Comparison of ENCODE assay signal across 24 cellular contexts in genomic region chr1:97202981-97203380, GRCh38.
DNase-seq lines count a peak whose midpoint lies in the region; ATAC-seq, FAIRE-seq and TF ChIP-seq lines count a peak whose summit lies in the region.
"Had no signal": no experiment of that assay in that cellular context is flagged by ENCODE, and none has a peak within 500 bp of the region (broad histone marks: within the 10 kb centered on the region; RNA-seq: fewer than 3 reads in every experiment).

No MANE protein-coding gene starts in this region.

- H3K4me3 ChIP-seq in GM23338 (no peak overlapping the region), KMS-11 (IDR thresholded peaks at IDR 0.05; ENCODE audit: insufficient read depth, low read depth, low read length) (no peak overlapping the region)
- H3K4me3 ChIP-seq: HAP-1, MG63 had no signal

- POLR2A ChIA-PET in WTC11 (lab: Charles Lee): no interaction called here

- no peaks in the 10 kb centered on the region for H3F3A ChIP-seq in GM23338 (replicated peaks; ENCODE audit: low read depth)

- H3K4me1 Mint-ChIP-seq in GM23338: peaks cover 24% of the 10 kb centered on the region
- H3K4me1 Mint-ChIP-seq in WTC11: peaks cover 23% of the 10 kb centered on the region
- peaks cover 24% of the 10 kb centered on the region for H3K4me1 Mint-ChIP-seq in mesothelial cell of epicardium
- H3K4me1 Mint-ChIP-seq: B cell had no signal

- FAIRE-seq in GM19239 (lab: Jason Lieb, UNC): no peak
- FAIRE-seq: GM12891, HTR-8/SVneo had no signal

- CTCF ChIA-PET in WTC11 (lab: Charles Lee): no interaction called here

- H3K27ac Mint-ChIP-seq in GM23338 (no peak overlapping the region), WTC11 (no peak overlapping the region), mesothelial cell of epicardium (peak overlapping the region; percentile 34)
- H3K27ac Mint-ChIP-seq: B cell; CD8-positive, alpha-beta T cell; HFFc6 had no signal

- H4K20me1 ChIP-seq in GM23338 (replicated peaks; ENCODE audit: insufficient read depth) (no peaks in the 10 kb centered on the region), KMS-11 (ENCODE audit: insufficient read depth) (no peaks in the 10 kb centered on the region)

- ATAC-seq in GM23338: no peak; the same call in 2 of the 3 replicates
- ATAC-seq in WTC11: peak; percentile 20; the same call in 1 of the 2 replicates
- ATAC-seq: CD8-positive, alpha-beta T cell had no signal

- H3K27me3 Mint-ChIP-seq in GM23338 (ENCODE audit: insufficient read depth, low read depth, poor library complexity) (no peaks in the 10 kb centered on the region), WTC11 (ENCODE audit: low read depth) (no peaks in the 10 kb centered on the region), mesothelial cell of epicardium (ENCODE audit: low read depth) (no peaks in the 10 kb centered on the region)
- H3K27me3 Mint-ChIP-seq: B cell had no signal

- H2AFZ ChIP-seq in GM23338: peak overlapping the region; percentile 19; the same call in 1 of the 2 replicates
- H2AFZ ChIP-seq in KMS-11 (ENCODE audit: low read depth): peak overlapping the region; percentile 38; the same call in 1 of the 2 replicates

- H3K9me3 Mint-ChIP-seq in GM23338 (no peaks in the 10 kb centered on the region), WTC11 (no peaks in the 10 kb centered on the region), mesothelial cell of epicardium (no peaks in the 10 kb centered on the region)
- H3K9me3 Mint-ChIP-seq: CD8-positive, alpha-beta T cell; HFFc6 had no signal

- H3K36me3 Mint-ChIP-seq in GM23338 (ENCODE audit: low read depth): no peaks in the 10 kb centered on the region
- no peaks in the 10 kb centered on the region for H3K36me3 Mint-ChIP-seq in WTC11
- no peaks in the 10 kb centered on the region for H3K36me3 Mint-ChIP-seq in mesothelial cell of epicardium

- H3K4me3 Mint-ChIP-seq in GM23338 (no peak overlapping the region), WTC11 (no peak overlapping the region), mesothelial cell of epicardium (no peak overlapping the region)
- H3K4me3 Mint-ChIP-seq: B cell; CD8-positive, alpha-beta T cell; HFFc6 had no signal

- H3K4me2 ChIP-seq in GM23338 (no peak overlapping the region), KMS-11 (peak overlapping the region; percentile 31; the same call in 1 of the 2 replicates)

- TF ChIP-seq CTCF in GM23338 (conservative IDR thresholded peaks at IDR 0.05; ENCODE audit: low read depth in 2 of 2): no peak
- no peak for TF ChIP-seq CTCF in KMS-11 (conservative IDR thresholded peaks at IDR 0.05; ENCODE audit: low read depth, low read length)
- TF ChIP-seq CTCF in WTC11 (IDR thresholded peaks at IDR 0.05): no peak
- TF ChIP-seq CTCF in mesothelial cell of epicardium (IDR thresholded peaks at IDR 0.05; ENCODE audit: unreplicated experiment): no peak

- H3K27ac ChIP-seq in GM23338 (ENCODE audit: low read depth) (no peak overlapping the region), KMS-11 (peak overlapping the region; percentile 59)
- H3K27ac ChIP-seq: C4-2B, RWPE1 had no signal

- no peaks in the 10 kb centered on the region for H3K9me2 ChIP-seq in GM23338 (ENCODE audit: insufficient read depth)

- no peaks in the 10 kb centered on the region for H3K27me3 ChIP-seq in GM23338 (ENCODE audit: insufficient read depth)
- H3K27me3 ChIP-seq in KMS-11 (ENCODE audit: insufficient read depth, low read depth): no peaks in the 10 kb centered on the region
- H3K27me3 ChIP-seq: MG63 had no signal

- DNase-seq in GM23338 (ENCODE audit: low spot score) (no peak), WTC11 (ENCODE audit: low spot score) (no peak), mesothelial cell of epicardium (ENCODE audit: low spot score in 2 of 2, unreplicated experiment in 2 of 2) (no peak), GM19239 (ENCODE audit: insufficient read length, low spot score) (no peak), GM19238 (ENCODE audit: insufficient read length, low spot score) (no peak)
- no peak for DNase-seq in activated T-cell treated with anti-CD3 and anti-CD28 coated beads, Interleukin-2, amount 50 U/mL, for 1 hour
- no peak for DNase-seq in activated CD8-positive, alpha-beta memory T cell treated with anti-CD3 and anti-CD28 coated beads, Interleukin-2, amount 50 U/mL, for 4 hours
- DNase-seq: Caco-2; CD8-positive, alpha-beta T cell; GF-D8; KBM-7; MG63; NCI-H2029; NCI-H226; NCI-H510A; SHP77 had no signal

- H3K36me3 ChIP-seq in GM23338 (ENCODE audit: insufficient read depth) (no peaks in the 10 kb centered on the region), KMS-11 (ENCODE audit: insufficient read depth) (no peaks in the 10 kb centered on the region)
- H3K36me3 ChIP-seq: HAP-1, MG63 had no signal

- H3K4me1 ChIP-seq in GM23338 (ENCODE audit: insufficient read depth): peaks cover 15% of the 10 kb centered on the region; the same call in 1 of the 2 replicates
- H3K4me1 ChIP-seq in KMS-11 (ENCODE audit: low read depth, poor library complexity, severe bottlenecking): peaks cover 9% of the 10 kb centered on the region
- H3K4me1 ChIP-seq: Caco-2, HAP-1 had no signal

- no peak overlapping the region for H3K9ac ChIP-seq in KMS-11

- H3K79me2 ChIP-seq in GM23338 (replicated peaks; ENCODE audit: insufficient read depth) (no peaks in the 10 kb centered on the region), KMS-11 (ENCODE audit: insufficient read depth, low read depth) (no peaks in the 10 kb centered on the region)

TF ChIP-seq in GM23338, 12 proteins besides CTCF, POLR2A, EP300 and RAD21 (continues in another document):
- TF ChIP-seq ZNF114 (CRISPR knock-in tag; IDR thresholded peaks at IDR 0.05) (no peak), STAT1 (IDR thresholded peaks at IDR 0.05; ENCODE audit: unreplicated experiment) (no peak), EZH2phosphoT487 (IDR thresholded peaks at IDR 0.05; ENCODE audit: unreplicated experiment) (no peak), POLR2AphosphoS5 (IDR thresholded peaks at IDR 0.05; ENCODE audit: low read depth) (no peak), EZH2 (IDR thresholded peaks at IDR 0.05; ENCODE audit: low read depth, unreplicated experiment) (no peak), ZNF331 (CRISPR knock-in tag; IDR thresholded peaks at IDR 0.05; ENCODE audit: low read depth) (no peak)
- TF ChIP-seq, protein P1, sequence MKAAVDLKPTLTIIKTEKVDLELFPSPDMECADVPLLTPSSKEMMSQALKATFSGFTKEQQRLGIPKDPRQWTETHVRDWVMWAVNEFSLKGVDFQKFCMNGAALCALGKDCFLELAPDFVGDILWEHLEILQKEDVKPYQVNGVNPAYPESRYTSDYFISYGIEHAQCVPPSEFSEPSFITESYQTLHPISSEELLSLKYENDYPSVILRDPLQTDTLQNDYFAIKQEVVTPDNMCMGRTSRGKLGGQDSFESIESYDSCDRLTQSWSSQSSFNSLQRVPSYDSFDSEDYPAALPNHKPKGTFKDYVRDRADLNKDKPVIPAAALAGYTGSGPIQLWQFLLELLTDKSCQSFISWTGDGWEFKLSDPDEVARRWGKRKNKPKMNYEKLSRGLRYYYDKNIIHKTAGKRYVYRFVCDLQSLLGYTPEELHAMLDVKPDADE (IDR thresholded peaks at IDR 0.05): no peak

TF ChIP-seq in WTC11, 78 proteins besides CTCF, POLR2A, EP300 and RAD21:
- TF ChIP-seq FOXP4 (CRISPR knock-in tag; IDR thresholded peaks at IDR 0.05): no peak
- no peak for TF ChIP-seq SP1 (CRISPR knock-in tag; conservative IDR thresholded peaks at IDR 0.05)
- TF ChIP-seq ZBTB21 (CRISPR knock-in tag; IDR thresholded peaks at IDR 0.05; ENCODE audit: borderline replicate concordance): no peak
- no peak for TF ChIP-seq MXD4 (CRISPR knock-in tag; IDR thresholded peaks at IDR 0.05; ENCODE audit: borderline replicate concordance)
